In the genomic region with DNA sequence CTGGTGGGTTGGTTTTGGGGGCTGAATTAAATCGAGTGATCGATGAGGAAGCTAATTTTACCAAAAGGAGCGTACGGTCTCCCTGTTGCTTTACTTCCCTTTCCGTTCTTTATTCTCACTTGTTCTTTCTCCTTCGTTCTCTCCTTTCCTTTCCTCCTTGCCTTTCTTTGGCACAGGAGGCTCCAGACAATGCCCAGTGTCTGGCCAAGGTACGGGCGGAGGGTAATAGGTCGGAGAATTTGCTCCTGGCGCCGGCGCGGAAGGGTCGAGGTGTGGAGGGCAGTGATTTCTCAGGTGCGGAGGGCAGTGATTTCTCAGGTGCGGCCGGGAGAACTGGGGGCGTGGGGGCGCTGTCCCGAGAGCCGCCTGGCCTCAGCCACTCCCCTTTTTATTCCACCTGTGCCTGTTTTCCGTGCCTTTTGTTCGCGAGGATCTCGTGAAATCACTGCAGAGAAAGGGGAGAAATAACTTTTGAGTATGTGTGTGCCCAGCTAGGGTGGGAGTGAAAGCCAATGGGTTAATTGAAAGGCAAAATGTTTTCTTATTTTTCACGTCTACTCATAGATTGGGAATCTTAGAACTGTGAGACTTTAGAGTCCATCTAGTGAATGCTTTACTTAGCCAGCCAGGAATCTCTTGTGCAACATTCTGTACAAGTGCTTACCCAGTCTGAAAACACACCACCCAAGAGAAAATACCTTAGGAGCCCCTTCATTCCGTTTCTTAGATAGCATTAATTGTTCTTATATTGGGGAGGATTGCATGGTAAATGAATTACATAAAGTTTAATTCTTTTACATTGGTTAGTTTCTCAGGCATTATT, we compare ENCODE assay signal across 8 cellular contexts. TPM values are rescaled to one million over a fixed set of nuclear protein-coding genes. Genes with fewer than 3 reads are reported as not detected.
DNase-seq lines count a peak whose midpoint lies in the region; ATAC-seq and TF ChIP-seq lines count a peak whose summit lies in the region.

No MANE protein-coding gene starts in this region.

- ATAC-seq in DND-41 (ENCODE audit: insufficient read depth, low read depth) = no peak
- peak; percentile 56 for ATAC-seq in WTC11
- ATAC-seq in GM19328 (IDR thresholded peaks at IDR 0.05; ENCODE audit: unreplicated experiment) = no peak
- ATAC-seq in HG02884 (IDR thresholded peaks at IDR 0.05; ENCODE audit: unreplicated experiment) = no peak

- peaks cover 17% of the 10 kb centered on the region; the same call in 1 of the 2 replicates for H4K20me1 ChIP-seq in DND-41 (ENCODE audit: insufficient read depth, low read length)

- H3K27ac ChIP-seq in DND-41 (ENCODE audit: low read length) (no peak overlapping the region), parathyroid adenoma (peak overlapping the region; percentile 74)

- H3K9ac ChIP-seq in DND-41 (ENCODE audit: low read depth, low read length) (peak overlapping the region; percentile 89), parathyroid adenoma (peak overlapping the region; percentile 37)

- H3K4me3 Mint-ChIP-seq in WTC11 = peak overlapping the region; percentile 98

- H3K4me1 ChIP-seq in DND-41 (ENCODE audit: insufficient read depth, low read length) (peaks cover 30% of the 10 kb centered on the region), parathyroid adenoma (no peaks in the 10 kb centered on the region)

- H2AFZ ChIP-seq in DND-41 (ENCODE audit: low read depth, low read length) (peak overlapping the region; percentile 99), parathyroid adenoma (peak overlapping the region; percentile 93)

- CTCF ChIA-PET in WTC11 (lab: Charles Lee) = interaction anchor here (1.0 to 2.0 kb wide), 3 partner anchors 78 to 395 kb away, joined by 3 to 5 read pairs (median 3); a partner anchor contains a TSS

- POLR2A ChIA-PET in WTC11 (lab: Charles Lee) = interaction anchor here (1.1 to 1.5 kb wide), 3 partner anchors 103 to 369 kb away, joined by 3 to 4 read pairs (median 3); a partner anchor contains a TSS

- H3K4me1 Mint-ChIP-seq in WTC11 = peaks cover 45% of the 10 kb centered on the region

- H3K79me2 ChIP-seq in DND-41 (ENCODE audit: insufficient read depth, low read length) (peaks cover 59% of the 10 kb centered on the region), parathyroid adenoma (peaks cover 13% of the 10 kb centered on the region)

- no peaks in the 10 kb centered on the region; the same call in 1 of the 2 replicates for H3K36me3 ChIP-seq in DND-41 (ENCODE audit: insufficient read depth, low read length)
- no peaks in the 10 kb centered on the region for H3K36me3 ChIP-seq in parathyroid adenoma (ENCODE audit: control insufficient read depth, insufficient read depth, low read length)

- H3K9me3 ChIP-seq in DND-41 (ENCODE audit: insufficient read depth, low read length, severe bottlenecking) (no peaks in the 10 kb centered on the region), parathyroid adenoma (ENCODE audit: control insufficient read depth, low read length) (no peaks in the 10 kb centered on the region)

- in situ Hi-C loops in KBM-7 (cut with MboI; ENCODE audit: low pct_unique_long_range_greater_than_20kb, low sequenced_read_pairs) = loop anchor here (25.0 kb wide), 2 partner anchors 163 to 388 kb away; no protein-coding TSS in a partner anchor

- no peaks in the 10 kb centered on the region for H3K27me3 Mint-ChIP-seq in WTC11 (ENCODE audit: low read depth)

- H3K27me3 ChIP-seq in DND-41 (ENCODE audit: insufficient read depth, low read length, poor library complexity) (no peaks in the 10 kb centered on the region), parathyroid adenoma (ENCODE audit: control insufficient read depth, insufficient read depth, low read length) (no peaks in the 10 kb centered on the region)

- H3K9me3 Mint-ChIP-seq in WTC11 = no peaks in the 10 kb centered on the region

- DNase-seq in DND-41 = no peak
- peak; percentile 30 for DNase-seq in KBM-7
- DNase-seq in WTC11 (ENCODE audit: low spot score) = peak; percentile 77
- DNase-seq in glomerular visceral epithelial cell (ENCODE audit: extremely low spot score) = peak; percentile 40
- DNase-seq in Ammon's horn (ENCODE audit: low spot score) = no peak

- peak overlapping the region; percentile 98 for H3K27ac Mint-ChIP-seq in WTC11

- H3K4me3 ChIP-seq in DND-41 (ENCODE audit: low read depth in 1 of 2, low read length in 2 of 2) = peak overlapping the region; percentile 92 to 97
- H3K4me3 ChIP-seq in parathyroid adenoma (ENCODE audit: low read depth, low read length) = peak overlapping the region; percentile 88

- H3K4me2 ChIP-seq in DND-41 (ENCODE audit: insufficient read depth, low read length) (peak overlapping the region; percentile 96), parathyroid adenoma (ENCODE audit: low read length) (peak overlapping the region; percentile 94)

- TF ChIP-seq CTCF in DND-41 (IDR thresholded peaks at IDR 0.05; ENCODE audit: borderline replicate concordance, extremely low read depth, low read length, poor library complexity, severe bottlenecking) (no peak), WTC11 (IDR thresholded peaks at IDR 0.05) (no peak), parathyroid adenoma (IDR thresholded peaks at IDR 0.05) (no peak)

- H3K36me3 Mint-ChIP-seq in WTC11 = no peaks in the 10 kb centered on the region

TF ChIP-seq in WTC11, 78 proteins besides CTCF, POLR2A, EP300 and RAD21 (continues in another document):
- TF ChIP-seq, protein P1, sequence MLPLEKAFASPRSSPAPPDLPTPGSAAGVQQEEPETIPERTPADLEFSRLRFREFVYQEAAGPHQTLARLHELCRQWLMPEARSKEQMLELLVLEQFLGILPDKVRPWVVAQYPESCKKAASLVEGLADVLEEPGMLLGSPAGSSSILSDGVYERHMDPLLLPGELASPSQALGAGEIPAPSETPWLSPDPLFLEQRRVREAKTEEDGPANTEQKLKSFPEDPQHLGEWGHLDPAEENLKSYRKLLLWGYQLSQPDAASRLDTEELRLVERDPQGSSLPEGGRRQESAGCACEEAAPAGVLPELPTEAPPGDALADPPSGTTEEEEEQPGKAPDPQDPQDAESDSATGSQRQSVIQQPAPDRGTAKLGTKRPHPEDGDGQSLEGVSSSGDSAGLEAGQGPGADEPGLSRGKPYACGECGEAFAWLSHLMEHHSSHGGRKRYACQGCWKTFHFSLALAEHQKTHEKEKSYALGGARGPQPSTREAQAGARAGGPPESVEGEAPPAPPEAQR (CRISPR knock-in tag; IDR thresholded peaks at IDR 0.05) = no peak
- TF ChIP-seq, protein P2, sequence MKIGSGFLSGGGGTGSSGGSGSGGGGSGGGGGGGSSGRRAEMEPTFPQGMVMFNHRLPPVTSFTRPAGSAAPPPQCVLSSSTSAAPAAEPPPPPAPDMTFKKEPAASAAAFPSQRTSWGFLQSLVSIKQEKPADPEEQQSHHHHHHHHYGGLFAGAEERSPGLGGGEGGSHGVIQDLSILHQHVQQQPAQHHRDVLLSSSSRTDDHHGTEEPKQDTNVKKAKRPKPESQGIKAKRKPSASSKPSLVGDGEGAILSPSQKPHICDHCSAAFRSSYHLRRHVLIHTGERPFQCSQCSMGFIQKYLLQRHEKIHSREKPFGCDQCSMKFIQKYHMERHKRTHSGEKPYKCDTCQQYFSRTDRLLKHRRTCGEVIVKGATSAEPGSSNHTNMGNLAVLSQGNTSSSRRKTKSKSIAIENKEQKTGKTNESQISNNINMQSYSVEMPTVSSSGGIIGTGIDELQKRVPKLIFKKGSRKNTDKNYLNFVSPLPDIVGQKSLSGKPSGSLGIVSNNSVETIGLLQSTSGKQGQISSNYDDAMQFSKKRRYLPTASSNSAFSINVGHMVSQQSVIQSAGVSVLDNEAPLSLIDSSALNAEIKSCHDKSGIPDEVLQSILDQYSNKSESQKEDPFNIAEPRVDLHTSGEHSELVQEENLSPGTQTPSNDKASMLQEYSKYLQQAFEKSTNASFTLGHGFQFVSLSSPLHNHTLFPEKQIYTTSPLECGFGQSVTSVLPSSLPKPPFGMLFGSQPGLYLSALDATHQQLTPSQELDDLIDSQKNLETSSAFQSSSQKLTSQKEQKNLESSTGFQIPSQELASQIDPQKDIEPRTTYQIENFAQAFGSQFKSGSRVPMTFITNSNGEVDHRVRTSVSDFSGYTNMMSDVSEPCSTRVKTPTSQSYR (CRISPR knock-in tag; IDR thresholded peaks at IDR 0.05) = peak; percentile 56; the same call in 1 of the 2 replicates
- TF ChIP-seq CREM (CRISPR knock-in tag; IDR thresholded peaks at IDR 0.05) (0 out of 2 replicates have a peak, but pooled peaks have one; percentile 44), ZNF219 (CRISPR knock-in tag; IDR thresholded peaks at IDR 0.05; ENCODE audit: borderline replicate concordance) (no peak), ESRRA (CRISPR knock-in tag; IDR thresholded peaks at IDR 0.05; ENCODE audit: borderline replicate concordance) (no peak)
- TF ChIP-seq, protein P3, sequence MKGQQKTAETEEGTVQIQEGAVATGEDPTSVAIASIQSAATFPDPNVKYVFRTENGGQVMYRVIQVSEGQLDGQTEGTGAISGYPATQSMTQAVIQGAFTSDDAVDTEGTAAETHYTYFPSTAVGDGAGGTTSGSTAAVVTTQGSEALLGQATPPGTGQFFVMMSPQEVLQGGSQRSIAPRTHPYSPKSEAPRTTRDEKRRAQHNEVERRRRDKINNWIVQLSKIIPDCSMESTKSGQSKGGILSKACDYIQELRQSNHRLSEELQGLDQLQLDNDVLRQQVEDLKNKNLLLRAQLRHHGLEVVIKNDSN (CRISPR knock-in tag; IDR thresholded peaks at IDR 0.05) = 0 out of 2 replicates have a peak, but pooled peaks have one; percentile 17

RNA-seq across cellular contexts. Expression of a gene that starts 1.3 kb away (rescaled TPM):
- total RNA-seq in WTC11 (2021) = 79.1 to 81.8 TPM (median 79.6 TPM) in 3 replicates

Comparison
In these comparisons a context has a peak if more than half of its experiments do, and no peak if none do; other contexts are left out.
1. DNase-seq: peak in KBM-7 (single experiment), WTC11 (single experiment) and glomerular visceral epithelial cell (single experiment); none in DND-41 (single experiment) and Ammon's horn (single experiment).